In genomic region chr10:127815147-127815546, GRCh38 we compare ENCODE assay signal across 1 cellular context.
TF ChIP-seq lines count a peak whose summit lies in the region.

No MANE protein-coding gene starts in this region.

TF ChIP-seq in HEK293, 187 proteins besides CTCF, POLR2A, EP300 and RAD21 (continued from another document):
- no peak for TF ChIP-seq SALL2 (tag by site-specific recombination; IDR thresholded peaks at IDR 0.05; ENCODE audit: borderline replicate concordance)
